ENCODE assay signal across 1 cellular context in the genomic region with DNA sequence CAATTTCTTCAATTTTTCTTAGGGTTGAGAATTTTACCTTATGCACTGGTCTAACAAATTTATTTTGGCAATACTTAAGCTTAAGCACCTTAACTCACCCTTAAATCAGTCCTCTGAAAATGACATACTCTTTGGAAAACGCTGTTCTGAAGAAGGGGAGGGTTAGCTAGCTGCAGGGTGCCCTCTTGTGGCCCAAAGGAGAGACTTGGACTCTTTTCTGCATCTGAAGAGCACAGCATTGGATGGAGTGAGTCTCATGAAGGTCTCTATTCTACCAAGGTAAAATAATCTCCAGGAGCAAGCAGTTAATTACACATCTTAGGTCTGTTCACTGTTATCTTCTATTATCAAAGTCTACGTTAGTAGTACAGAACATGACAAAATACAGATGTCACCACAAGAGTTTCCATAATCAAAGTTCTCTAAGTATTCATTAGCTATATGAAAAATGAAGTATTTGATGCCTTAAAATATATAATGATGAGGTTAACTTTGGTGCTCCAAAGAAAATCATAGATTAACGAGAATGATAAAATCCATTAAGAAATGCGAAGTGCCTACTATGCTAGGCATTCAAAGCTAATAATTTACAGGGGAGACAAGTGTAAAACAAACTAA.
TF ChIP-seq lines count a peak whose summit lies in the region.

No MANE protein-coding gene starts in this region.

TF ChIP-seq in HepG2, 621 proteins besides CTCF, POLR2A, EP300 and RAD21 (continued from another document):
- TF ChIP-seq, protein P1, sequence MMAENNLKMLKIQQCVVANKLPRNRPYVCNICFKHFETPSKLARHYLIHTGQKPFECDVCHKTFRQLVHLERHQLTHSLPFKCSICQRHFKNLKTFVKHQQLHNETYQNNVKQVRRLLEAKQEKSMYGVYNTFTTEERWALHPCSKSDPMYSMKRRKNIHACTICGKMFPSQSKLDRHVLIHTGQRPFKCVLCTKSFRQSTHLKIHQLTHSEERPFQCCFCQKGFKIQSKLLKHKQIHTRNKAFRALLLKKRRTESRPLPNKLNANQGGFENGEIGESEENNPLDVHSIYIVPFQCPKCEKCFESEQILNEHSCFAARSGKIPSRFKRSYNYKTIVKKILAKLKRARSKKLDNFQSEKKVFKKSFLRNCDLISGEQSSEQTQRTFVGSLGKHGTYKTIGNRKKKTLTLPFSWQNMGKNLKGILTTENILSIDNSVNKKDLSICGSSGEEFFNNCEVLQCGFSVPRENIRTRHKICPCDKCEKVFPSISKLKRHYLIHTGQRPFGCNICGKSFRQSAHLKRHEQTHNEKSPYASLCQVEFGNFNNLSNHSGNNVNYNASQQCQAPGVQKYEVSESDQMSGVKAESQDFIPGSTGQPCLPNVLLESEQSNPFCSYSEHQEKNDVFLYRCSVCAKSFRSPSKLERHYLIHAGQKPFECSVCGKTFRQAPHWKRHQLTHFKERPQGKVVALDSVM (CRISPR knock-in tag; IDR thresholded peaks at IDR 0.05), result peak; percentile 29; the same call in 1 of the 2 replicates
- 0 out of 2 replicates have a peak, but pooled peaks have one; percentile 26 for TF ChIP-seq ZSCAN9 (CRISPR knock-in tag; IDR thresholded peaks at IDR 0.05; ENCODE audit: borderline replicate concordance)
- peak; percentile 46 for TF ChIP-seq SAP130 (CRISPR knock-in tag; IDR thresholded peaks at IDR 0.05; ENCODE audit: low read depth)
- TF ChIP-seq SP1 (IDR thresholded peaks at IDR 0.05), result no peak
- 0 out of 2 replicates have a peak, but pooled peaks have one; percentile 17 for TF ChIP-seq SP1 (CRISPR knock-in tag; IDR thresholded peaks at IDR 0.05)
- no peak for TF ChIP-seq HCFC1 (IDR thresholded peaks at IDR 0.05; ENCODE audit: low read depth, low read length)
- TF ChIP-seq GATAD2A (CRISPR knock-in tag; IDR thresholded peaks at IDR 0.05), result 0 out of 2 replicates have a peak, but pooled peaks have one; percentile 18
- TF ChIP-seq, protein P2, sequence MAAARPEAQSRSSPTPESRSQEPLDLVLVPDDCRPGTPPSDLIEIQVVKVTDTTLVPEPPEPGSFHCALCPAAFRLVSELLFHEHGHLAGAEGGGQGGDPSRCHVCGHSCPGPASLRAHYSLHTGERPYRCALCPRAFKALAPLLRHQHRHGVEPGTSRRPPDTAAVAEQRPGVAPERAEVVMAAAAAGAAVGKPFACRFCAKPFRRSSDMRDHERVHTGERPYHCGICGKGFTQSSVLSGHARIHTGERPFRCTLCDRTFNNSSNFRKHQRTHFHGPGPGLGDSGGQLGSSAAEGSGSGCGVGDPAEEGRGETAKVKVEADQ (CRISPR knock-in tag; IDR thresholded peaks at IDR 0.05; ENCODE audit: borderline replicate concordance), result no peak
- TF ChIP-seq, protein P3, sequence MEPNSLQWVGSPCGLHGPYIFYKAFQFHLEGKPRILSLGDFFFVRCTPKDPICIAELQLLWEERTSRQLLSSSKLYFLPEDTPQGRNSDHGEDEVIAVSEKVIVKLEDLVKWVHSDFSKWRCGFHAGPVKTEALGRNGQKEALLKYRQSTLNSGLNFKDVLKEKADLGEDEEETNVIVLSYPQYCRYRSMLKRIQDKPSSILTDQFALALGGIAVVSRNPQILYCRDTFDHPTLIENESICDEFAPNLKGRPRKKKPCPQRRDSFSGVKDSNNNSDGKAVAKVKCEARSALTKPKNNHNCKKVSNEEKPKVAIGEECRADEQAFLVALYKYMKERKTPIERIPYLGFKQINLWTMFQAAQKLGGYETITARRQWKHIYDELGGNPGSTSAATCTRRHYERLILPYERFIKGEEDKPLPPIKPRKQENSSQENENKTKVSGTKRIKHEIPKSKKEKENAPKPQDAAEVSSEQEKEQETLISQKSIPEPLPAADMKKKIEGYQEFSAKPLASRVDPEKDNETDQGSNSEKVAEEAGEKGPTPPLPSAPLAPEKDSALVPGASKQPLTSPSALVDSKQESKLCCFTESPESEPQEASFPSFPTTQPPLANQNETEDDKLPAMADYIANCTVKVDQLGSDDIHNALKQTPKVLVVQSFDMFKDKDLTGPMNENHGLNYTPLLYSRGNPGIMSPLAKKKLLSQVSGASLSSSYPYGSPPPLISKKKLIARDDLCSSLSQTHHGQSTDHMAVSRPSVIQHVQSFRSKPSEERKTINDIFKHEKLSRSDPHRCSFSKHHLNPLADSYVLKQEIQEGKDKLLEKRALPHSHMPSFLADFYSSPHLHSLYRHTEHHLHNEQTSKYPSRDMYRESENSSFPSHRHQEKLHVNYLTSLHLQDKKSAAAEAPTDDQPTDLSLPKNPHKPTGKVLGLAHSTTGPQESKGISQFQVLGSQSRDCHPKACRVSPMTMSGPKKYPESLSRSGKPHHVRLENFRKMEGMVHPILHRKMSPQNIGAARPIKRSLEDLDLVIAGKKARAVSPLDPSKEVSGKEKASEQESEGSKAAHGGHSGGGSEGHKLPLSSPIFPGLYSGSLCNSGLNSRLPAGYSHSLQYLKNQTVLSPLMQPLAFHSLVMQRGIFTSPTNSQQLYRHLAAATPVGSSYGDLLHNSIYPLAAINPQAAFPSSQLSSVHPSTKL (CRISPR knock-in tag; IDR thresholded peaks at IDR 0.05), result 0 out of 2 replicates have a peak, but pooled peaks have one; percentile 8
- TF ChIP-seq SMC3 (IDR thresholded peaks at IDR 0.05; ENCODE audit: low read length), result peak; percentile 67; the same call in 1 of the 2 replicates
- TF ChIP-seq, protein P4, sequence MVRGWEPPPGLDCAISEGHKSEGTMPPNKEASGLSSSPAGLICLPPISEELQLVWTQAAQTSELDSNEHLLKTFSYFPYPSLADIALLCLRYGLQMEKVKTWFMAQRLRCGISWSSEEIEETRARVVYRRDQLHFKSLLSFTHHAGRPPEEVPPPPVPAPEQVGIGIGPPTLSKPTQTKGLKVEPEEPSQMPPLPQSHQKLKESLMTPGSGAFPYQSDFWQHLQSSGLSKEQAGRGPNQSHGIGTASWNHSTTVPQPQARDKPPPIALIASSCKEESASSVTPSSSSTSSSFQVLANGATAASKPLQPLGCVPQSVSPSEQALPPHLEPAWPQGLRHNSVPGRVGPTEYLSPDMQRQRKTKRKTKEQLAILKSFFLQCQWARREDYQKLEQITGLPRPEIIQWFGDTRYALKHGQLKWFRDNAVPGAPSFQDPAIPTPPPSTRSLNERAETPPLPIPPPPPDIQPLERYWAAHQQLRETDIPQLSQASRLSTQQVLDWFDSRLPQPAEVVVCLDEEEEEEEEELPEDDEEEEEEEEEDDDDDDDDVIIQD (CRISPR knock-in tag; IDR thresholded peaks at IDR 0.05; ENCODE audit: low read depth), result 0 out of 2 replicates have a peak, but pooled peaks have one; percentile 36
- TF ChIP-seq, protein P5, sequence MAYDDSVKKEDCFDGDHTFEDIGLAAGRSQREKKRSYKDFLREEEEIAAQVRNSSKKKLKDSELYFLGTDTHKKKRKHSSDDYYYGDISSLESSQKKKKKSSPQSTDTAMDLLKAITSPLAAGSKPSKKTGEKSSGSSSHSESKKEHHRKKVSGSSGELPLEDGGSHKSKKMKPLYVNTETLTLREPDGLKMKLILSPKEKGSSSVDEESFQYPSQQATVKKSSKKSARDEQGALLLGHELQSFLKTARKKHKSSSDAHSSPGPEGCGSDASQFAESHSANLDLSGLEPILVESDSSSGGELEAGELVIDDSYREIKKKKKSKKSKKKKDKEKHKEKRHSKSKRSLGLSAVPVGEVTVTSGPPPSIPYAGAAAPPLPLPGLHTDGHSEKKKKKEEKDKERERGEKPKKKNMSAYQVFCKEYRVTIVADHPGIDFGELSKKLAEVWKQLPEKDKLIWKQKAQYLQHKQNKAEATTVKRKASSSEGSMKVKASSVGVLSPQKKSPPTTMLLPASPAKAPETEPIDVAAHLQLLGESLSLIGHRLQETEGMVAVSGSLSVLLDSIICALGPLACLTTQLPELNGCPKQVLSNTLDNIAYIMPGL (CRISPR knock-in tag; IDR thresholded peaks at IDR 0.05; ENCODE audit: borderline replicate concordance in 1 of 2, low read depth in 1 of 2), result peak; percentile 29 to 61; a peak in 1 of 4 replicates
- TF ChIP-seq HNF4A (CRISPR knock-in tag; IDR thresholded peaks at IDR 0.05), result no peak
TF ChIP-seq in HepG2: peak in this region for 11.
